Comparison of ENCODE assay signal across 1 cellular context in genomic region chr1:225517697-225518096, GRCh38.
TF ChIP-seq lines count a peak whose summit lies in the region.

No MANE protein-coding gene starts in this region.

TF ChIP-seq in GM23338, 12 proteins besides CTCF, POLR2A, EP300 and RAD21 (continued from another document):
- TF ChIP-seq ZNF462 (CRISPR knock-in tag; IDR thresholded peaks at IDR 0.05) (no peak), EZH2phosphoT487 (IDR thresholded peaks at IDR 0.05; ENCODE audit: unreplicated experiment) (no peak)
